23 cellular contexts compared by ENCODE assay signal in genomic region chr11:111162306-111162705, GRCh38.
DNase-seq lines count a peak whose midpoint lies in the region; TF ChIP-seq lines count a peak whose summit lies in the region.
"Had no signal": no experiment of that assay in that cellular context is flagged by ENCODE, and none has a peak within 500 bp of the region (broad histone marks: within the 10 kb centered on the region; RNA-seq: fewer than 3 reads in every experiment).

No MANE protein-coding gene starts in this region.

- no peaks in the 10 kb centered on the region for H3K4me1 Mint-ChIP-seq in activated naive CD4-positive, alpha-beta T cell treated with anti-CD3 and anti-CD28 coated beads for 36 hours (ENCODE audit: low read depth)
- H3K4me1 Mint-ChIP-seq in neural progenitor cell: no peaks in the 10 kb centered on the region
- H3K4me1 Mint-ChIP-seq: activated T-helper 17 cell treated with anti-CD3 and anti-CD28 coated beads, Interleukin-2, amount 50 U/mL, for 72 hours; naive thymus-derived CD4-positive, alpha-beta T cell had no signal

- H3K9me3 Mint-ChIP-seq in activated naive CD4-positive, alpha-beta T cell treated with anti-CD3 and anti-CD28 coated beads for 36 hours: no peaks in the 10 kb centered on the region
- no peaks in the 10 kb centered on the region for H3K9me3 Mint-ChIP-seq in neural progenitor cell
- H3K9me3 Mint-ChIP-seq: activated T-helper 17 cell treated with anti-CD3 and anti-CD28 coated beads, Interleukin-2, amount 50 U/mL, for 72 hours had no signal

- no peak overlapping the region for H3K27ac ChIP-seq in neural progenitor cell
- H3K27ac ChIP-seq: BLaER1 treated with 17β-estradiol and CSF1 and Interleukin-3, amounts not matched to agents 10 nM and 100 nM; uterus had no signal

- no peaks in the 10 kb centered on the region for H3K79me2 ChIP-seq in neural progenitor cell (ENCODE audit: low read depth)

- peaks cover 8% of the 10 kb centered on the region for H3K27me3 Mint-ChIP-seq in activated naive CD4-positive, alpha-beta T cell treated with anti-CD3 and anti-CD28 coated beads for 36 hours (ENCODE audit: low read depth)
- peaks cover 2% of the 10 kb centered on the region for H3K27me3 Mint-ChIP-seq in neural progenitor cell (ENCODE audit: insufficient read depth, low read depth)

- DNase-seq in HCEC 1CT (peak; percentile 29), adipocyte (ENCODE audit: low read depth) (peak; percentile 33), fibroblast of pulmonary artery (ENCODE audit: low read depth) (peak; percentile 61), superior temporal gyrus (ENCODE audit: extremely low spot score) (peak; percentile 52), NCI-H510A (lab: John Stamatoyannopoulos, UW) (no peak), neural progenitor cell (ENCODE audit: low spot score) (no peak)
- DNase-seq in activated naive CD4-positive, alpha-beta T cell treated with anti-CD3 and anti-CD28 coated beads for 36 hours: no peak
- DNase-seq: activated CD4-positive, CD25-positive, alpha-beta regulatory T cell treated with anti-CD3 and anti-CD28 coated beads, Interleukin-2, amount 50 U/mL, for 72 hours; amniotic stem cell; GDM1; Karpas-422; naive thymus-derived CD4-positive, alpha-beta T cell; NCI-H1417; NCI-H2171 treated with DMSO at 0.1 percent for 48 hours; NCI-H774; SK-N-SH; stimulated activated CD4-positive, alpha-beta T cell treated with anti-CD3 and anti-CD28 coated beads, Interleukin-4, amount 100 ng/mL, for 4 hours; T-helper 9 cell; uterus had no signal

- no peak overlapping the region for H2AFZ ChIP-seq in neural progenitor cell (replicated peaks)

- intact Hi-C loops in activated naive CD4-positive, alpha-beta T cell treated with anti-CD3 and anti-CD28 coated beads for 36 hours (cut with micrococcal nuclease): no loop called here

- H3K4me1 ChIP-seq in adipocyte (ENCODE audit: control insufficient read depth, insufficient read depth, low read length) (peaks cover 6% of the 10 kb centered on the region), neural progenitor cell (no peaks in the 10 kb centered on the region)
- H3K4me1 ChIP-seq: uterus had no signal

- no peak overlapping the region for H3K4me3 ChIP-seq in adipocyte (ENCODE audit: low read length)
- no peak overlapping the region for H3K4me3 ChIP-seq in fibroblast of pulmonary artery (replicated peaks; ENCODE audit: low read depth, low read length)
- no peak overlapping the region for H3K4me3 ChIP-seq in neural progenitor cell
- H3K4me3 ChIP-seq: BLaER1 treated with 17β-estradiol and CSF1 and Interleukin-3, amounts not matched to agents 10 nM and 100 nM; GM12878; lung; uterus had no signal

- H4K20me1 ChIP-seq in neural progenitor cell (ENCODE audit: low read depth): no peaks in the 10 kb centered on the region
- H4K20me1 ChIP-seq: BLaER1 treated with 17β-estradiol and CSF1 and Interleukin-3, amounts not matched to agents 10 nM and 100 nM had no signal

- no peak overlapping the region for H3K9ac ChIP-seq in adipocyte (ENCODE audit: low read length)
- no peak overlapping the region for H3K9ac ChIP-seq in neural progenitor cell
- H3K9ac ChIP-seq: BLaER1 treated with 17β-estradiol and CSF1 and Interleukin-3, amounts not matched to agents 10 nM and 100 nM; SK-N-SH had no signal

- no peaks in the 10 kb centered on the region for H3K36me3 Mint-ChIP-seq in activated naive CD4-positive, alpha-beta T cell treated with anti-CD3 and anti-CD28 coated beads for 36 hours (ENCODE audit: low read depth)
- no peaks in the 10 kb centered on the region for H3K36me3 Mint-ChIP-seq in neural progenitor cell
- H3K36me3 Mint-ChIP-seq: naive thymus-derived CD4-positive, alpha-beta T cell had no signal

- no peak overlapping the region for H3K4me3 Mint-ChIP-seq in activated naive CD4-positive, alpha-beta T cell treated with anti-CD3 and anti-CD28 coated beads for 36 hours
- no peak overlapping the region for H3K4me3 Mint-ChIP-seq in neural progenitor cell
- H3K4me3 Mint-ChIP-seq: activated T-helper 17 cell treated with anti-CD3 and anti-CD28 coated beads, Interleukin-2, amount 50 U/mL, for 72 hours; naive thymus-derived CD4-positive, alpha-beta T cell had no signal

- TF ChIP-seq CTCF in fibroblast of pulmonary artery (IDR thresholded peaks at IDR 0.05; ENCODE audit: low read length, missing control alignments) (no peak), neural progenitor cell (IDR thresholded peaks at IDR 0.05) (no peak)

- no peak overlapping the region for H3K4me2 ChIP-seq in neural progenitor cell
- H3K4me2 ChIP-seq: BLaER1 treated with 17β-estradiol and CSF1 and Interleukin-3, amounts not matched to agents 10 nM and 100 nM; SK-N-SH had no signal

- H3K9me3 ChIP-seq in adipocyte (ENCODE audit: control insufficient read depth, low read length) (no peaks in the 10 kb centered on the region), neural progenitor cell (ENCODE audit: low read depth) (no peaks in the 10 kb centered on the region)
- H3K9me3 ChIP-seq: BLaER1 treated with 17β-estradiol and CSF1 and Interleukin-3, amounts not matched to agents 10 nM and 100 nM; SK-N-SH; uterus had no signal

- CTCF ChIA-PET in activated naive CD4-positive, alpha-beta T cell treated with anti-CD3 and anti-CD28 coated beads for 36 hours (lab: Charles Lee): no interaction called here

- H3K27me3 ChIP-seq in adipocyte (replicated peaks; ENCODE audit: control insufficient read depth, insufficient read depth, low read length) (no peaks in the 10 kb centered on the region), neural progenitor cell (no peaks in the 10 kb centered on the region)
- H3K27me3 ChIP-seq: BLaER1 treated with 17β-estradiol and CSF1 and Interleukin-3, amounts not matched to agents 10 nM and 100 nM; uterus had no signal

- H3K36me3 ChIP-seq in adipocyte (ENCODE audit: control insufficient read depth, insufficient read depth, low read length, severe bottlenecking) (no peaks in the 10 kb centered on the region), neural progenitor cell (no peaks in the 10 kb centered on the region)
- H3K36me3 ChIP-seq: BLaER1 treated with 17β-estradiol and CSF1 and Interleukin-3, amounts not matched to agents 10 nM and 100 nM; uterus had no signal

- H3K27ac Mint-ChIP-seq in activated naive CD4-positive, alpha-beta T cell treated with anti-CD3 and anti-CD28 coated beads for 36 hours: no peak overlapping the region
- no peak overlapping the region for H3K27ac Mint-ChIP-seq in neural progenitor cell
- H3K27ac Mint-ChIP-seq: activated T-helper 17 cell treated with anti-CD3 and anti-CD28 coated beads, Interleukin-2, amount 50 U/mL, for 72 hours; naive thymus-derived CD4-positive, alpha-beta T cell had no signal

- no peaks in the 10 kb centered on the region for H3F3A ChIP-seq in neural progenitor cell (ENCODE audit: low read depth)

Comparison
In these comparisons a context has a peak if more than half of its experiments do, and no peak if none do; other contexts are left out.
1. DNase-seq: peak in HCEC 1CT (single experiment), adipocyte (single experiment), fibroblast of pulmonary artery (single experiment) and superior temporal gyrus (single experiment); none in NCI-H510A (single experiment), activated naive CD4-positive, alpha-beta T cell treated with anti-CD3 and anti-CD28 coated beads for 36 hours (single experiment) and neural progenitor cell (single experiment).